ENCODE assay signal across 9 cellular contexts in genomic region chr9:137588891-137589290, GRCh38. TPM values are rescaled to one million over a fixed set of nuclear protein-coding genes. Genes with fewer than 3 reads are reported as not detected.
DNase-seq lines count a peak whose midpoint lies in the region; ATAC-seq and TF ChIP-seq lines count a peak whose summit lies in the region.
"Had no signal": no experiment of that assay in that cellular context is flagged by ENCODE, and none has a peak within 500 bp of the region (broad histone marks: within the 10 kb centered on the region; RNA-seq: fewer than 3 reads in every experiment).

No MANE protein-coding gene starts in this region.

- CTCF ChIA-PET in WTC11 (lab: Charles Lee): interaction anchor here (2.3 kb wide), 1 partner anchor 10 kb away, joined by 8 read pairs; the partner anchor contains the start of gene DPH7

- peaks cover 2 to 6% of the 10 kb centered on the region in 2 donors for H3K36me3 Mint-ChIP-seq in activated T-cell treated with anti-CD3 and anti-CD28 coated beads, Interleukin-2, amount 50 U/mL, for 72 hours (ENCODE audit: insufficient read depth in 2 of 2)
- peaks cover 28% of the 10 kb centered on the region for H3K36me3 Mint-ChIP-seq in WTC11
- H3K36me3 Mint-ChIP-seq in stimulated activated naive B cell treated with anti-CD40 and anti-IgM and Interleukin-4, amounts not matched to agents 10 μg/mL and 1 μg/mL and 100 μg/mL, for 72 hours: peaks cover 14 to 29% of the 10 kb centered on the region in 2 donors

- no peaks in the 10 kb centered on the region for H3K27me3 ChIP-seq in tibial nerve

- no peak for TF ChIP-seq CTCF in WTC11 (IDR thresholded peaks at IDR 0.05)
- TF ChIP-seq CTCF in fibroblast of pulmonary artery (IDR thresholded peaks at IDR 0.05; ENCODE audit: low read length, missing control alignments): no peak
- TF ChIP-seq CTCF in tibial nerve (IDR thresholded peaks at IDR 0.05): no peak

- peak overlapping the region; percentile 87 to 88 for H3K4me3 Mint-ChIP-seq in activated T-cell treated with anti-CD3 and anti-CD28 coated beads, Interleukin-2, amount 50 U/mL, for 72 hours
- peak overlapping the region; percentile 77 for H3K4me3 Mint-ChIP-seq in WTC11
- peak overlapping the region; percentile 55 to 85 for H3K4me3 Mint-ChIP-seq in stimulated activated naive B cell treated with anti-CD40 and anti-IgM and Interleukin-4, amounts not matched to agents 10 μg/mL and 1 μg/mL and 100 μg/mL, for 72 hours

- no peak for TF ChIP-seq EP300 in tibial nerve (IDR thresholded peaks at IDR 0.05)

- H3K9me3 ChIP-seq in tibial nerve: no peaks in the 10 kb centered on the region

- H3K4me1 Mint-ChIP-seq in activated T-cell treated with anti-CD3 and anti-CD28 coated beads, Interleukin-2, amount 50 U/mL, for 72 hours (ENCODE audit: low read depth): peaks cover 25% of the 10 kb centered on the region
- H3K4me1 Mint-ChIP-seq in WTC11: peaks cover 5% of the 10 kb centered on the region; the same call in 1 of the 2 replicates
- H3K4me1 Mint-ChIP-seq in stimulated activated naive B cell treated with anti-CD40 and anti-IgM and Interleukin-4, amounts not matched to agents 10 μg/mL and 1 μg/mL and 100 μg/mL, for 72 hours: peaks cover 12 to 23% of the 10 kb centered on the region in 2 donors

- peaks cover 0 to 47% (median 5%) of the 10 kb centered on the region in 3 donors for H3K36me3 ChIP-seq in tibial nerve

- POLR2A ChIA-PET in WTC11 (lab: Charles Lee): interaction anchor here (1.9 kb wide), 1 partner anchor 9 kb away, joined by 7 read pairs; no protein-coding TSS in a partner anchor

- no peak overlapping the region for H3K27ac ChIP-seq in tibial nerve

- H3K27ac Mint-ChIP-seq in activated T-cell treated with anti-CD3 and anti-CD28 coated beads, Interleukin-2, amount 50 U/mL, for 72 hours: no peak overlapping the region
- no peak overlapping the region for H3K27ac Mint-ChIP-seq in WTC11
- H3K27ac Mint-ChIP-seq in stimulated activated naive B cell treated with anti-CD40 and anti-IgM and Interleukin-4, amounts not matched to agents 10 μg/mL and 1 μg/mL and 100 μg/mL, for 72 hours: no peak overlapping the region

- H3K9me3 Mint-ChIP-seq in activated T-cell treated with anti-CD3 and anti-CD28 coated beads, Interleukin-2, amount 50 U/mL, for 72 hours: no peaks in the 10 kb centered on the region
- no peaks in the 10 kb centered on the region for H3K9me3 Mint-ChIP-seq in WTC11
- no peaks in the 10 kb centered on the region for H3K9me3 Mint-ChIP-seq in stimulated activated naive B cell treated with anti-CD40 and anti-IgM and Interleukin-4, amounts not matched to agents 10 μg/mL and 1 μg/mL and 100 μg/mL, for 72 hours

- no peak for TF ChIP-seq POLR2A in tibial nerve (IDR thresholded peaks at IDR 0.05)

- H3K4me1 ChIP-seq in tibial nerve: peaks cover 0 to 23% (median 14%) of the 10 kb centered on the region in 4 donors

- no peak for DNase-seq in activated T-cell treated with anti-CD3 and anti-CD28 coated beads, Interleukin-2, amount 50 U/mL, for 72 hours
- DNase-seq in activated T-cell treated with anti-CD3 and anti-CD28 coated beads, Interleukin-2, amount 50 U/mL, for 1 hour: no peak
- DNase-seq in WTC11 (ENCODE audit: low spot score): no peak
- DNase-seq in fibroblast of pulmonary artery (ENCODE audit: low read depth): no peak
- no peak for DNase-seq in stimulated activated naive B cell treated with anti-CD40 and anti-IgM and Interleukin-4, amounts not matched to agents 10 μg/mL and 1 μg/mL and 100 μg/mL, for 72 hours
- no peak for DNase-seq in effector CD8-positive, alpha-beta T cell (lab: John Stamatoyannopoulos, UW)
- no peak for DNase-seq in tibial nerve (ENCODE audit: low spot score in 2 of 2)
- DNase-seq: amygdala had no signal

- peak overlapping the region; percentile 61 for H3K4me3 ChIP-seq in fibroblast of pulmonary artery (replicated peaks; ENCODE audit: low read depth, low read length)
- peak overlapping the region in 2 of 4 donors; percentile 76 to 93 for H3K4me3 ChIP-seq in tibial nerve

- no peak for ATAC-seq in activated T-cell treated with anti-CD3 and anti-CD28 coated beads, Interleukin-2, amount 50 U/mL, for 72 hours (replicated peaks in 1 of 2)
- no peak for ATAC-seq in WTC11
- no peak for ATAC-seq in stimulated activated naive B cell treated with anti-CD40 and anti-IgM and Interleukin-4, amounts not matched to agents 10 μg/mL and 1 μg/mL and 100 μg/mL, for 72 hours (replicated peaks)
- ATAC-seq in HG02798 (IDR thresholded peaks at IDR 0.05; ENCODE audit: poor library complexity, unreplicated experiment): no peak

- H3K27me3 Mint-ChIP-seq in activated T-cell treated with anti-CD3 and anti-CD28 coated beads, Interleukin-2, amount 50 U/mL, for 72 hours (ENCODE audit: low read depth): no peaks in the 10 kb centered on the region
- H3K27me3 Mint-ChIP-seq in WTC11 (ENCODE audit: low read depth): peaks cover 8% of the 10 kb centered on the region
- no peaks in the 10 kb centered on the region for H3K27me3 Mint-ChIP-seq in stimulated activated naive B cell treated with anti-CD40 and anti-IgM and Interleukin-4, amounts not matched to agents 10 μg/mL and 1 μg/mL and 100 μg/mL, for 72 hours

- WGBS in tibial nerve, 2 donors: 84 to 87% methylated on average over 6 of the region's 6 CpGs

TF ChIP-seq in WTC11, 78 proteins besides CTCF, POLR2A, EP300 and RAD21 (continues in another document):
- TF ChIP-seq ATF2 (CRISPR knock-in tag; IDR thresholded peaks at IDR 0.05; ENCODE audit: borderline replicate concordance, low read depth): no peak
- TF ChIP-seq CREM (CRISPR knock-in tag; IDR thresholded peaks at IDR 0.05): no peak
- TF ChIP-seq PRRX2 (CRISPR knock-in tag; IDR thresholded peaks at IDR 0.05): no peak
- TF ChIP-seq MAX (CRISPR knock-in tag; IDR thresholded peaks at IDR 0.05): no peak
- no peak for TF ChIP-seq NR2C2 (CRISPR knock-in tag; IDR thresholded peaks at IDR 0.05)
- TF ChIP-seq ATF3 (CRISPR knock-in tag; conservative IDR thresholded peaks at IDR 0.05): no peak
- no peak for TF ChIP-seq TCF7 (CRISPR knock-in tag; IDR thresholded peaks at IDR 0.05; ENCODE audit: low read depth)
- no peak for TF ChIP-seq IRF2 (CRISPR knock-in tag; IDR thresholded peaks at IDR 0.05; ENCODE audit: borderline replicate concordance, low read depth)

RNA-seq across cellular contexts. Expression of gene ZMYND19, which starts 1.4 kb away (rescaled TPM):
- 10 to 100 TPM; 27.4 to 34.5 TPM for total RNA-seq in activated T-cell treated with anti-CD3 and anti-CD28 coated beads, Interleukin-2, amount 50 U/mL, for 72 hours
- total RNA-seq in WTC11 (2021) (61.9 to 77.9 TPM (median 63.8 TPM) in 3 replicates), tibial nerve (10 to 100 TPM; 13.8 to 17.4 (median 15.8) TPM)

RNA-seq across cellular contexts. Expression of gene DPH7, which starts 10.2 kb away (rescaled TPM):
- 10 to 100 TPM; 32.8 to 41.9 TPM for total RNA-seq in activated T-cell treated with anti-CD3 and anti-CD28 coated beads, Interleukin-2, amount 50 U/mL, for 72 hours
- 40.3 to 43.9 TPM (median 40.5 TPM) in 3 replicates for total RNA-seq in WTC11 (2021)
- 10 to 100 TPM; 40.8 to 61.5 (median 42.4) TPM for total RNA-seq in tibial nerve

RNA-seq across cellular contexts. Expression of gene ARRDC1, which starts 16.6 kb away (rescaled TPM):
- total RNA-seq in activated T-cell treated with anti-CD3 and anti-CD28 coated beads, Interleukin-2, amount 50 U/mL, for 72 hours: 10 to 100 TPM; 45.3 to 47.2 TPM
- 41.2 to 48.3 TPM (median 41.3 TPM) in 3 replicates for total RNA-seq in WTC11 (2021)
- total RNA-seq in tibial nerve: 10 to 100 TPM; 26.4 to 83.1 (median 50.1) TPM

RNA-seq across cellular contexts. Expression of gene EHMT1, which starts 29.9 kb away (rescaled TPM):
- total RNA-seq in activated T-cell treated with anti-CD3 and anti-CD28 coated beads, Interleukin-2, amount 50 U/mL, for 72 hours: 10 to 100 TPM; 67.5 to 69.3 TPM
- total RNA-seq in WTC11 (2021) (152 to 170 TPM (median 154 TPM) in 3 replicates), tibial nerve (100 to 1,000 TPM in 3 of 4 donors, 10 to 100 TPM in 1; 96.4 to 136 (median 118) TPM)

RNA-seq across cellular contexts. Expression of gene MRPL41, which starts 37.2 kb away (rescaled TPM):
- total RNA-seq in activated T-cell treated with anti-CD3 and anti-CD28 coated beads, Interleukin-2, amount 50 U/mL, for 72 hours: 10 to 100 TPM; 26.6 to 28.4 TPM
- total RNA-seq in WTC11 (2021): 70.1 to 79.4 TPM (median 74.8 TPM) in 3 replicates
- 100 to 1,000 TPM in 1 of 4 donors, 10 to 100 TPM in 3; 77.1 to 161 (median 98.3) TPM for total RNA-seq in tibial nerve
